ENCODE assay signal across 10 cellular contexts in genomic region chrX:18931972-18932371, GRCh38. TPM values are rescaled to one million over a fixed set of nuclear protein-coding genes. Genes with fewer than 3 reads are reported as not detected.
DNase-seq lines count a peak whose midpoint lies in the region; ATAC-seq and TF ChIP-seq lines count a peak whose summit lies in the region.
"Had no signal": no experiment of that assay in that cellular context is flagged by ENCODE, and none has a peak within 500 bp of the region (broad histone marks: within the 10 kb centered on the region; RNA-seq: fewer than 3 reads in every experiment).

No MANE protein-coding gene starts in this region.

- no peaks in the 10 kb centered on the region for H3K27me3 Mint-ChIP-seq in progenitor cell of endocrine pancreas
- H3K27me3 Mint-ChIP-seq in activated CD8-positive, alpha-beta memory T cell treated with anti-CD3 and anti-CD28 coated beads, Interleukin-2, amount 10 ng/mL, durations not matched to agents 7 days and 5 days = no peaks in the 10 kb centered on the region
- H3K27me3 Mint-ChIP-seq: B cell had no signal

- H3K27ac ChIP-seq in dorsolateral prefrontal cortex = no peak overlapping the region

- H3K9me3 Mint-ChIP-seq in progenitor cell of endocrine pancreas (ENCODE audit: low read depth) = peaks cover 2% of the 10 kb centered on the region
- no peaks in the 10 kb centered on the region for H3K9me3 Mint-ChIP-seq in activated CD8-positive, alpha-beta memory T cell treated with anti-CD3 and anti-CD28 coated beads, Interleukin-2, amount 10 ng/mL, durations not matched to agents 7 days and 5 days (ENCODE audit: low read depth)

- peak in 53 of 56 donors; percentile 14 to 68 (median 46) for TF ChIP-seq CTCF in dorsolateral prefrontal cortex (IDR thresholded peaks at IDR 0.05 in 54 of 56, conservative IDR thresholded peaks at IDR 0.05 in 2 of 56; ENCODE audit: low read depth in 1 of 56, partially characterized antibody in 56 of 56)
- TF ChIP-seq CTCF in progenitor cell of endocrine pancreas (IDR thresholded peaks at IDR 0.05; ENCODE audit: unreplicated experiment) = peak; percentile 44

- no peak overlapping the region for H3K4me3 ChIP-seq in dorsolateral prefrontal cortex

- H3K4me3 Mint-ChIP-seq in progenitor cell of endocrine pancreas (ENCODE audit: low read depth) = no peak overlapping the region
- H3K4me3 Mint-ChIP-seq in activated CD8-positive, alpha-beta memory T cell treated with anti-CD3 and anti-CD28 coated beads, Interleukin-2, amount 10 ng/mL, durations not matched to agents 7 days and 5 days = no peak overlapping the region
- H3K4me3 Mint-ChIP-seq: B cell had no signal

- no peak for ATAC-seq in activated CD8-positive, alpha-beta memory T cell treated with anti-CD3 and anti-CD28 coated beads, Interleukin-2, amount 10 ng/mL, durations not matched to agents 7 days and 5 days
- no peak for ATAC-seq in GM21515 (IDR thresholded peaks at IDR 0.05; ENCODE audit: unreplicated experiment)

- no peak overlapping the region for H3K27ac Mint-ChIP-seq in progenitor cell of endocrine pancreas
- H3K27ac Mint-ChIP-seq in activated CD8-positive, alpha-beta memory T cell treated with anti-CD3 and anti-CD28 coated beads, Interleukin-2, amount 10 ng/mL, durations not matched to agents 7 days and 5 days = no peak overlapping the region
- H3K27ac Mint-ChIP-seq: B cell had no signal

- intact Hi-C loops in dorsolateral prefrontal cortex (cut with DNase I) = loop anchor here (2.0 to 5.0 kb wide), 3 partner anchors 50 to 401 kb away; partner anchors contain the start of gene PHKA2 (in 1 of the 2)

- peaks cover 0 to 61% (median 16%) of the 10 kb centered on the region in 45 donors for H3K27me3 ChIP-seq in dorsolateral prefrontal cortex

- CTCF ChIA-PET in activated CD8-positive, alpha-beta memory T cell treated with anti-CD3 and anti-CD28 coated beads, Interleukin-2, amount 10 ng/mL, durations not matched to agents 7 days and 5 days (lab: Charles Lee) = interaction anchor here (0.8 kb wide), 1 partner anchor 402 kb away, joined by 3 read pairs; no protein-coding TSS in a partner anchor

- DNase-seq in NCI-H146 (lab: John Stamatoyannopoulos, UW) (peak; percentile 16), NCI-H146 treated with DMSO at 0.1 percent for 48 hours (lab: John Stamatoyannopoulos, UW; ENCODE audit: unreplicated experiment) (no peak), NCI-H226 (peak; percentile 1), dorsolateral prefrontal cortex (no peak), progenitor cell of endocrine pancreas (ENCODE audit: low spot score, unreplicated experiment) (no peak), germinal center (ENCODE audit: low spot score) (no peak)
- DNase-seq in activated CD8-positive, alpha-beta memory T cell treated with anti-CD3 and anti-CD28 coated beads, Interleukin-2, amount 10 ng/mL, durations not matched to agents 7 days and 5 days = no peak
- DNase-seq: left cardiac atrium had no signal

- no peaks in the 10 kb centered on the region for H3K4me1 Mint-ChIP-seq in progenitor cell of endocrine pancreas (ENCODE audit: low read depth)
- no peaks in the 10 kb centered on the region for H3K4me1 Mint-ChIP-seq in activated CD8-positive, alpha-beta memory T cell treated with anti-CD3 and anti-CD28 coated beads, Interleukin-2, amount 10 ng/mL, durations not matched to agents 7 days and 5 days
- H3K4me1 Mint-ChIP-seq: B cell had no signal

- peaks cover 6% of the 10 kb centered on the region for H3K36me3 Mint-ChIP-seq in progenitor cell of endocrine pancreas (ENCODE audit: insufficient read depth)
- H3K36me3 Mint-ChIP-seq in activated CD8-positive, alpha-beta memory T cell treated with anti-CD3 and anti-CD28 coated beads, Interleukin-2, amount 10 ng/mL, durations not matched to agents 7 days and 5 days = no peaks in the 10 kb centered on the region

RNA-seq across cellular contexts. Expression of gene PHKA2, which starts 51.9 kb away (rescaled TPM):
- 10 to 100 TPM; 14.3 to 42.1 (median 26.8) TPM for total RNA-seq in dorsolateral prefrontal cortex
- total RNA-seq in progenitor cell of endocrine pancreas = 65.9 and 71.6 TPM in 2 replicates
- total RNA-seq in activated CD8-positive, alpha-beta memory T cell treated with anti-CD3 and anti-CD28 coated beads, Interleukin-2, amount 10 ng/mL, durations not matched to agents 7 days and 5 days = 10 to 100 TPM; 17.5 to 26.1 TPM

Comparison
In these comparisons a context has a peak if more than half of its experiments do, and no peak if none do; other contexts are left out.
1. DNase-seq: peak in NCI-H146 (single experiment) and NCI-H226 (single experiment); none in NCI-H146 treated with DMSO at 0.1 percent for 48 hours (single experiment), dorsolateral prefrontal cortex (0 of 10), progenitor cell of endocrine pancreas (single experiment), activated CD8-positive, alpha-beta memory T cell treated with anti-CD3 and anti-CD28 coated beads, Interleukin-2, amount 10 ng/mL, durations not matched to agents 7 days and 5 days (single experiment) and germinal center (single experiment).